Comparison of ENCODE assay signal across 2 cellular contexts in genomic region chr4:38386654-38387188, GRCh38.
TF ChIP-seq lines count a peak whose summit lies in the region.

No MANE protein-coding gene starts in this region.

TF ChIP-seq in A549, 52 proteins besides CTCF, POLR2A, EP300 and RAD21 (continued from another document):
- TF ChIP-seq REST (IDR thresholded peaks at IDR 0.05) (no peak), NFE2L2 (conservative IDR thresholded peaks at IDR 0.05; ENCODE audit: low read length) (no peak), CEBPB (IDR thresholded peaks at IDR 0.05) (no peak), PHF8 (IDR thresholded peaks at IDR 0.05; ENCODE audit: borderline replicate concordance, low read depth) (no peak), RARB (CRISPR knock-in tag; IDR thresholded peaks at IDR 0.05) (no peak)
TF ChIP-seq in A549: peak in this region for 0.

TF ChIP-seq in GM23338, 12 proteins besides CTCF, POLR2A, EP300 and RAD21:
- TF ChIP-seq REST (IDR thresholded peaks at IDR 0.05; ENCODE audit: unreplicated experiment): no peak
- no peak for TF ChIP-seq NANOG (IDR thresholded peaks at IDR 0.05; ENCODE audit: borderline replicate concordance)
- TF ChIP-seq POLR2AphosphoS5 (IDR thresholded peaks at IDR 0.05; ENCODE audit: low read depth): no peak
- TF ChIP-seq ZNF462 (CRISPR knock-in tag; IDR thresholded peaks at IDR 0.05): no peak
- no peak for TF ChIP-seq ZNF114 (CRISPR knock-in tag; IDR thresholded peaks at IDR 0.05)
- TF ChIP-seq JUNB (IDR thresholded peaks at IDR 0.05; ENCODE audit: unreplicated experiment): no peak
- no peak for TF ChIP-seq ETS1 (IDR thresholded peaks at IDR 0.05)
- TF ChIP-seq STAT1 (IDR thresholded peaks at IDR 0.05; ENCODE audit: unreplicated experiment): no peak
TF ChIP-seq in GM23338: peak in this region for 0.
